Comparison of ENCODE assay signal across 23 cellular contexts in the genomic region with DNA sequence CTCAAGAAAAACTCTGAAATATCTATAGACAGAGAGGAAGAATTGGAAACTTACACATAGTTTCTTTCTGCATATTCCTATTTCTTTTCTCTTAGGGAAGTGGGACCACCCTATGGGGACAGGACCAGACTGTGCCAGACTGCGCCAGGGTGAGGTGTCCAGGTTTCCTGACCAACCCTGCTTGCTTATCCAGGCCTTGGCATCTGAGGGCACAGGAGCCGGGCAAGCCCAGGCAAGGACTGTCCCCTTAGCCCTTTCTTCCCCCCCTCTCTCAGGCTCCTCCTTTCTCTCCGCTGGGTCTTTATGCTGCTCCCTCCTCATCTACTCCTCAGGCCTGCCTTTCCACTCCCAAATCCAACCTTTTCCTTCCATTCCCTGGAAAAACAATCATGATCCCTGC.
"Had no signal": no experiment of that assay in that cellular context is flagged by ENCODE, and none has a peak within 500 bp of the region (broad histone marks: within the 10 kb centered on the region; RNA-seq: fewer than 3 reads in every experiment).

No MANE protein-coding gene starts in this region.

- H3K9me3 ChIP-seq: body of pancreas, colonic mucosa, esophagus muscularis mucosa, gastroesophageal sphincter, heart right ventricle, tibial artery, uterus had no signal

- H3K27ac Mint-ChIP-seq: activated CD4-positive, alpha-beta memory T cell treated with anti-CD3 and anti-CD28 coated beads for 36 hours; activated CD4-positive, alpha-beta T cell treated with anti-CD3 and anti-CD28 coated beads for 36 hours; activated CD8-positive, alpha-beta memory T cell treated with anti-CD3 and anti-CD28 coated beads, Interleukin-2, amount 10 ng/mL, durations not matched to agents 7 days and 5 days; mesothelial cell of epicardium; natural killer cell treated with Interleukin-12 subunit alpha and Interleukin-12 subunit beta and Interleukin-15 and Interleukin-18, amount 100 ng/mL, for 72 hours; T-helper 1 cell treated with Interleukin-12 subunit alpha and Interleukin-12 subunit beta and Interleukin-4 antibody, amounts not matched to agents 30 μg/mL and 1 μg/mL, for 36 hours had no signal

- H3K36me3 Mint-ChIP-seq: activated CD4-positive, alpha-beta memory T cell treated with anti-CD3 and anti-CD28 coated beads for 36 hours; activated CD8-positive, alpha-beta memory T cell treated with anti-CD3 and anti-CD28 coated beads, Interleukin-2, amount 10 ng/mL, durations not matched to agents 7 days and 5 days; mesothelial cell of epicardium; natural killer cell treated with Interleukin-12 subunit alpha and Interleukin-12 subunit beta and Interleukin-15 and Interleukin-18, amount 100 ng/mL, for 72 hours had no signal

- H3K27me3 Mint-ChIP-seq: activated CD4-positive, alpha-beta memory T cell treated with anti-CD3 and anti-CD28 coated beads for 36 hours; activated CD4-positive, alpha-beta T cell treated with anti-CD3 and anti-CD28 coated beads for 36 hours; activated CD8-positive, alpha-beta memory T cell treated with anti-CD3 and anti-CD28 coated beads, Interleukin-2, amount 10 ng/mL, durations not matched to agents 7 days and 5 days had no signal

- H3K27ac ChIP-seq: body of pancreas, colonic mucosa, esophagus muscularis mucosa, gastroesophageal sphincter, heart right ventricle, tibial artery, uterus, WERI-Rb-1 had no signal

- H3K36me3 ChIP-seq: colonic mucosa, esophagus muscularis mucosa, gastroesophageal sphincter, heart right ventricle, tibial artery, uterus, WERI-Rb-1 had no signal

- H3K4me3 Mint-ChIP-seq: activated CD4-positive, alpha-beta memory T cell treated with anti-CD3 and anti-CD28 coated beads for 36 hours; activated CD4-positive, alpha-beta T cell treated with anti-CD3 and anti-CD28 coated beads for 36 hours; activated CD8-positive, alpha-beta memory T cell treated with anti-CD3 and anti-CD28 coated beads, Interleukin-2, amount 10 ng/mL, durations not matched to agents 7 days and 5 days; mesothelial cell of epicardium; natural killer cell treated with Interleukin-12 subunit alpha and Interleukin-12 subunit beta and Interleukin-15 and Interleukin-18, amount 100 ng/mL, for 72 hours; T-helper 1 cell treated with Interleukin-12 subunit alpha and Interleukin-12 subunit beta and Interleukin-4 antibody, amounts not matched to agents 30 μg/mL and 1 μg/mL, for 36 hours had no signal

- DNase-seq: activated CD4-positive, alpha-beta memory T cell treated with anti-CD3 and anti-CD28 coated beads for 36 hours; activated CD4-positive, alpha-beta T cell treated with anti-CD3 and anti-CD28 coated beads for 36 hours; activated CD8-positive, alpha-beta memory T cell treated with anti-CD3 and anti-CD28 coated beads, Interleukin-2, amount 10 ng/mL, durations not matched to agents 7 days and 5 days; activated naive CD4-positive, alpha-beta T cell; body of pancreas; central memory CD4-positive, alpha-beta T cell; colonic mucosa; heart right ventricle; left cardiac atrium; occipital lobe; posterior cingulate gyrus; retina; stimulated activated CD4-positive, alpha-beta T cell treated with anti-CD3 and anti-CD28 coated beads, Interleukin-1b, Interleukin-23, amount 100 ng/mL, for 48 hours; stimulated activated CD8-positive, alpha-beta memory T cell treated with anti-CD3 and anti-CD28 coated beads, Interleukin-4, amount 100 ng/mL, for 48 hours; stimulated activated naive CD4-positive, alpha-beta T cell treated with Interleukin-2 at 50 U/mL for 16 hours; tibial artery; uterus; WERI-Rb-1 had no signal

- H3K27me3 ChIP-seq: body of pancreas, colonic mucosa, esophagus muscularis mucosa, gastroesophageal sphincter, heart right ventricle, tibial artery, uterus had no signal

- H3K9me3 Mint-ChIP-seq: activated CD4-positive, alpha-beta memory T cell treated with anti-CD3 and anti-CD28 coated beads for 36 hours; mesothelial cell of epicardium; natural killer cell treated with Interleukin-12 subunit alpha and Interleukin-12 subunit beta and Interleukin-15 and Interleukin-18, amount 100 ng/mL, for 72 hours; T-helper 1 cell treated with Interleukin-12 subunit alpha and Interleukin-12 subunit beta and Interleukin-4 antibody, amounts not matched to agents 30 μg/mL and 1 μg/mL, for 36 hours had no signal

- H3K4me3 ChIP-seq: body of pancreas, colonic mucosa, esophagus muscularis mucosa, gastroesophageal sphincter, heart right ventricle, tibial artery, uterus had no signal
